Comparison of ENCODE assay signal across 36 cellular contexts in the genomic region with DNA sequence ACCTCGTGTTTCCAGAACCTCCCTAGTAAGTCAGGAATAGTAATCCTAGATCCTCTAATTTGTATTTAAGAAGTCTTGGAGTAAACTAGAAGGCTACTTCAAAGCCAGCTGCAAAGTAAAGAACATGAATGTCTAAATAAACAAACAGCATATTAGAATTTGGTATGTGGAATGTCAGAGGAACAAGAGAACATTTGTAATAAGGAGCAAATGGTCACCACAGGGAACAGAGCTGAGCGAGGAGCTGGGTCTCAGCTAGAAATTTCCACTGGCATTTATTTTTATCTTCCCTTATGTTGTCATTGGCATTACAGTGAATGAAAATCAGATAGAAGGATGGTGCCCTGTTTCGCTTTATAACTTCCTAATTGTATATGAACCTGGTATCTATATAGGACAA. TPM values are rescaled to one million over a fixed set of nuclear protein-coding genes. Genes with fewer than 3 reads are reported as not detected.
A peak's percentile ranks its signal among the peaks of the same experiment; 100 is the strongest.
DNase-seq lines count a peak whose midpoint lies in the region; ATAC-seq and TF ChIP-seq lines count a peak whose summit lies in the region.
"Had no signal": no experiment of that assay in that cellular context is flagged by ENCODE, and none has a peak within 500 bp of the region (broad histone marks: within the 10 kb centered on the region; RNA-seq: fewer than 3 reads in every experiment).

No MANE protein-coding gene starts in this region.

- WGBS in tibial nerve, 2 donors = 30 to 35% methylated on average over 3 of the region's 3 CpGs

- no peaks in the 10 kb centered on the region for H3K9me3 Mint-ChIP-seq in activated CD4-positive, alpha-beta T cell treated with anti-CD3 and anti-CD28 coated beads, Interleukin-2, amount 10 ng/mL, durations not matched to agents 24 days and 14 days
- H3K9me3 Mint-ChIP-seq: activated T-helper 17 cell treated with anti-CD3 and anti-CD28 coated beads, Interleukin-2, amount 50 U/mL, for 72 hours; CD4-positive, CD25-positive, alpha-beta regulatory T cell; dendritic cell treated with granulocyte-macrophage colony-stimulating factor and Interleukin-4, amounts not matched to agents 40 ng/mL and 50 ng/mL, for 4 days; mesothelial cell of epicardium; naive thymus-derived CD4-positive, alpha-beta T cell had no signal

- no peak for ATAC-seq in GM18502 (IDR thresholded peaks at IDR 0.05; ENCODE audit: poor library complexity, unreplicated experiment)
- ATAC-seq: activated CD4-positive, alpha-beta T cell treated with anti-CD3 and anti-CD28 coated beads for 36 hours; activated T-helper 17 cell treated with anti-CD3 and anti-CD28 coated beads, Interleukin-2, amount 50 U/mL, for 72 hours; foreskin keratinocyte; heart left ventricle; left ventricle myocardium superior; naive thymus-derived CD4-positive, alpha-beta T cell; psoas muscle; Right ventricle myocardium inferior; stimulated activated naive CD8-positive, alpha-beta T cell treated with anti-CD3 and anti-CD28 coated beads, Interleukin-15, Interleukin-2, amounts not matched to agents 100 U/mL and 50 U/mL, for 24 hours had no signal

- in situ Hi-C loops in astrocyte of the spinal cord (cut with HindIII; ENCODE audit: low sequenced_read_pairs) = no loop called here

- H3K9me3 ChIP-seq in tibial nerve = no peaks in the 10 kb centered on the region
- H3K9me3 ChIP-seq: heart left ventricle, psoas muscle had no signal

- no peak for TF ChIP-seq CTCF in astrocyte of the spinal cord (IDR thresholded peaks at IDR 0.05; ENCODE audit: low read depth, low read length)
- TF ChIP-seq CTCF in tibial nerve (IDR thresholded peaks at IDR 0.05) = no peak

- no peaks in the 10 kb centered on the region for H3K4me1 Mint-ChIP-seq in activated CD4-positive, alpha-beta T cell treated with anti-CD3 and anti-CD28 coated beads, Interleukin-2, amount 10 ng/mL, durations not matched to agents 24 days and 14 days
- H3K4me1 Mint-ChIP-seq: activated CD4-positive, alpha-beta T cell treated with anti-CD3 and anti-CD28 coated beads for 36 hours; activated T-helper 17 cell treated with anti-CD3 and anti-CD28 coated beads, Interleukin-2, amount 50 U/mL, for 72 hours; CD4-positive, CD25-positive, alpha-beta regulatory T cell; mesothelial cell of epicardium; naive thymus-derived CD4-positive, alpha-beta T cell had no signal

- peaks cover 0 to 25% (median 2%) of the 10 kb centered on the region in 3 donors for H3K36me3 ChIP-seq in tibial nerve

- no peaks in the 10 kb centered on the region for H3K27me3 ChIP-seq in tibial nerve
- H3K27me3 ChIP-seq: cardiac muscle cell, foreskin keratinocyte, heart left ventricle had no signal

- peaks cover 2% of the 10 kb centered on the region for H3K27me3 Mint-ChIP-seq in activated CD4-positive, alpha-beta T cell treated with anti-CD3 and anti-CD28 coated beads, Interleukin-2, amount 10 ng/mL, durations not matched to agents 24 days and 14 days
- H3K27me3 Mint-ChIP-seq: activated CD4-positive, alpha-beta T cell treated with anti-CD3 and anti-CD28 coated beads for 36 hours; dendritic cell treated with granulocyte-macrophage colony-stimulating factor and Interleukin-4, amounts not matched to agents 40 ng/mL and 50 ng/mL, for 4 days had no signal

- H3K4me3 ChIP-seq in astrocyte of the spinal cord (ENCODE audit: low read depth, low read length) = no peak overlapping the region
- no peak overlapping the region for H3K4me3 ChIP-seq in tibial nerve
- H3K4me3 ChIP-seq: cardiac muscle cell, heart left ventricle, PC-9, psoas muscle had no signal

- H3K4me1 ChIP-seq in tibial nerve = peaks cover 0 to 43% (median 0%) of the 10 kb centered on the region in 4 donors
- H3K4me1 ChIP-seq: foreskin keratinocyte, psoas muscle had no signal

- TF ChIP-seq POLR2A in tibial nerve (IDR thresholded peaks at IDR 0.05) = no peak

- H3K27ac Mint-ChIP-seq in activated CD4-positive, alpha-beta T cell treated with anti-CD3 and anti-CD28 coated beads, Interleukin-2, amount 10 ng/mL, durations not matched to agents 24 days and 14 days = no peak overlapping the region
- H3K27ac Mint-ChIP-seq: activated CD4-positive, alpha-beta T cell treated with anti-CD3 and anti-CD28 coated beads for 36 hours; activated T-helper 17 cell treated with anti-CD3 and anti-CD28 coated beads, Interleukin-2, amount 50 U/mL, for 72 hours; CD4-positive, CD25-positive, alpha-beta regulatory T cell; dendritic cell treated with granulocyte-macrophage colony-stimulating factor and Interleukin-4, amounts not matched to agents 40 ng/mL and 50 ng/mL, for 4 days; mesothelial cell of epicardium; naive thymus-derived CD4-positive, alpha-beta T cell had no signal

- intact Hi-C loops in activated CD4-positive, alpha-beta T cell treated with anti-CD3 and anti-CD28 coated beads, Interleukin-2, amount 10 ng/mL, durations not matched to agents 24 days and 14 days (cut with micrococcal nuclease) = no loop called here

- H3K27ac ChIP-seq in tibial nerve = peak overlapping the region in 3 of 4 donors; percentile 13 to 38 (median 31)
- H3K27ac ChIP-seq: cardiac muscle cell, foreskin keratinocyte, heart left ventricle, KMS-11, PC-9, psoas muscle, VCaP had no signal

- peak; percentile 2 for DNase-seq in activated CD4-positive, alpha-beta T cell treated with anti-CD3 and anti-CD28 coated beads, Interleukin-2, amount 10 ng/mL, durations not matched to agents 24 days and 14 days
- no peak for DNase-seq in activated CD4-positive, alpha-beta T cell treated with anti-CD3 and anti-CD28 coated beads, Interleukin-2, amount 50 U/mL, for 1 hour
- DNase-seq in astrocyte of the spinal cord (ENCODE audit: low read depth, low spot score) = peak; percentile 65
- peak; percentile 54 for DNase-seq in iris pigment epithelial cell (ENCODE audit: low read depth)
- no peak for DNase-seq in tibial nerve (ENCODE audit: low spot score in 2 of 2)
- DNase-seq in NCI-H2081 treated with DMSO at 0.1 percent for 48 hours (lab: John Stamatoyannopoulos, UW) = no peak
- no peak for DNase-seq in kidney tubule cell (ENCODE audit: low spot score)
- DNase-seq: 8988T; activated CD4-positive, alpha-beta T cell treated with anti-CD3 and anti-CD28 coated beads for 36 hours; activated naive CD4-positive, alpha-beta T cell treated with anti-CD3 and anti-CD28 coated beads, Interleukin-2, amount 50 U/mL, for 16 hours; amniotic stem cell; CD4-positive, CD25-positive, alpha-beta regulatory T cell; DND-41; foreskin keratinocyte; H7; heart left ventricle; left ventricle myocardium superior; MM.1S; naive thymus-derived CD4-positive, alpha-beta T cell; NCI-H1105 treated with DMSO at 0.1 percent for 48 hours; NCI-H187 treated with DMSO at 0.1 percent for 48 hours; NCI-H2227 treated with DMSO at 0.1 percent for 48 hours; NCI-H526 treated with DMSO at 0.1 percent for 48 hours; NK-92 treated with Interleukin-12 subunit alpha and Interleukin-12 subunit beta, amount 100 ng/mL, for 24 hours; occipital lobe; PC-9; psoas muscle; stimulated activated naive CD8-positive, alpha-beta T cell treated with anti-CD3 and anti-CD28 coated beads, Interleukin-15, Interleukin-2, amounts not matched to agents 100 U/mL and 50 U/mL, for 24 hours had no signal

- no peak for TF ChIP-seq EP300 in tibial nerve (IDR thresholded peaks at IDR 0.05)

- no peak overlapping the region for H3K4me3 Mint-ChIP-seq in activated CD4-positive, alpha-beta T cell treated with anti-CD3 and anti-CD28 coated beads, Interleukin-2, amount 10 ng/mL, durations not matched to agents 24 days and 14 days
- H3K4me3 Mint-ChIP-seq: activated CD4-positive, alpha-beta T cell treated with anti-CD3 and anti-CD28 coated beads for 36 hours; activated T-helper 17 cell treated with anti-CD3 and anti-CD28 coated beads, Interleukin-2, amount 50 U/mL, for 72 hours; CD4-positive, CD25-positive, alpha-beta regulatory T cell; dendritic cell treated with granulocyte-macrophage colony-stimulating factor and Interleukin-4, amounts not matched to agents 40 ng/mL and 50 ng/mL, for 4 days; mesothelial cell of epicardium; naive thymus-derived CD4-positive, alpha-beta T cell had no signal

- no peaks in the 10 kb centered on the region for H3K36me3 Mint-ChIP-seq in activated CD4-positive, alpha-beta T cell treated with anti-CD3 and anti-CD28 coated beads, Interleukin-2, amount 10 ng/mL, durations not matched to agents 24 days and 14 days (ENCODE audit: low read depth)
- H3K36me3 Mint-ChIP-seq: CD4-positive, CD25-positive, alpha-beta regulatory T cell; naive thymus-derived CD4-positive, alpha-beta T cell had no signal

RNA-seq across cellular contexts. Expression of a gene that starts 50.2 kb away (rescaled TPM):
- 5.5 and 7.4 TPM in 2 replicates for total RNA-seq in activated CD4-positive, alpha-beta T cell treated with anti-CD3 and anti-CD28 coated beads, Interleukin-2, amount 10 ng/mL, durations not matched to agents 24 days and 14 days
- total RNA-seq in tibial nerve = 10 to 100 TPM; 31.6 to 52.4 (median 44.9) TPM

Comparison
In these comparisons a context has a peak if more than half of its experiments do, and no peak if none do; other contexts are left out.
1. DNase-seq: peak in activated CD4-positive, alpha-beta T cell treated with anti-CD3 and anti-CD28 coated beads, Interleukin-2, amount 10 ng/mL, durations not matched to agents 24 days and 14 days (single experiment), astrocyte of the spinal cord (single experiment) and iris pigment epithelial cell (single experiment); none in activated CD4-positive, alpha-beta T cell treated with anti-CD3 and anti-CD28 coated beads, Interleukin-2, amount 50 U/mL, for 1 hour (single experiment), tibial nerve (0 of 2), NCI-H2081 treated with DMSO at 0.1 percent for 48 hours (single experiment) and kidney tubule cell (single experiment).